Comparison of ENCODE assay signal across 17 cellular contexts in the genomic region with DNA sequence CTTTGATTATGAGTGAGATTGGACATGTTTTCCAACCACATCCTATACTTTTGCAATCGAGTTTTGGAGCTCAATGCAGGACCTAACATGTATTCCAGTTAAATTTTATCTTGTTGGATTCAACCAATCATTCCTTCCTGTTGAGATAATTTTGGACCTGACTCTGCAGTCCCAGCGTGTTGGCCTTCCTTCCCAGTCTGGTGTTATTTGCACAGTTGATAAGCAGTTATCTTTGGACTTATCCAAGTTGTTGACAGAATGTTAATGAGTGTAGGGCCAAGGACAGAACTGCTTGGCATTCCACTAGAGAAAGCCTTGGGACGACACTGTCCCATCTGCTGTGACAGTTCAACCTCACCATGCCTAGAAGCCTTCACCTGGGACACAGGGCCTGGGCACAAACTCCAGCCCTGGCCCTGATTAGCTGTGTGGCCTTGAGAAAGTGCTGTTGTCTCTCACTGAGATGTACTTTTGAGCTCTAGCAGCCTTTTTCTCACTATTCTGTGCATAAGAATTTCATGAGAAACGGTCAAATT.
DNase-seq lines count a peak whose midpoint lies in the region; ATAC-seq and TF ChIP-seq lines count a peak whose summit lies in the region.
"Had no signal": no experiment of that assay in that cellular context is flagged by ENCODE, and none has a peak within 500 bp of the region (broad histone marks: within the 10 kb centered on the region; RNA-seq: fewer than 3 reads in every experiment).

No MANE protein-coding gene starts in this region.

- H3K27me3 Mint-ChIP-seq in activated naive CD4-positive, alpha-beta T cell treated with anti-CD3 and anti-CD28 coated beads, Interleukin-2, amount 50 U/mL, for 24 hours, result no peaks in the 10 kb centered on the region
- peaks cover 7% of the 10 kb centered on the region for H3K27me3 Mint-ChIP-seq in nephron (ENCODE audit: low read depth)
- H3K27me3 Mint-ChIP-seq in stimulated activated naive CD8-positive, alpha-beta T cell treated with anti-CD3 and anti-CD28 coated beads, Interleukin-15, amount 100 ng/mL, for 72 hours, result peaks cover 7% of the 10 kb centered on the region

- no peak overlapping the region for H3K4me3 Mint-ChIP-seq in activated naive CD4-positive, alpha-beta T cell treated with anti-CD3 and anti-CD28 coated beads, Interleukin-2, amount 50 U/mL, for 24 hours
- H3K4me3 Mint-ChIP-seq in nephron, result no peak overlapping the region
- H3K4me3 Mint-ChIP-seq in stimulated activated naive CD8-positive, alpha-beta T cell treated with anti-CD3 and anti-CD28 coated beads, Interleukin-15, amount 100 ng/mL, for 72 hours, result no peak overlapping the region
- H3K4me3 Mint-ChIP-seq: T-helper 2 cell treated with Interferon-gamma antibody and Interleukin-4, amounts not matched to agents 5 μg/mL and 100 μg/mL, for 36 hours had no signal

- ATAC-seq in HG03432 (IDR thresholded peaks at IDR 0.05; ENCODE audit: unreplicated experiment), result no peak
- ATAC-seq in stimulated activated naive CD8-positive, alpha-beta T cell treated with anti-CD3 and anti-CD28 coated beads, Interleukin-15, amount 100 ng/mL, for 72 hours, result no peak

- no peak for TF ChIP-seq CTCF in left ventricle myocardium inferior (IDR thresholded peaks at IDR 0.05; ENCODE audit: borderline replicate concordance)
- TF ChIP-seq CTCF in nephron (IDR thresholded peaks at IDR 0.05; ENCODE audit: unreplicated experiment in 3 of 3), result no peak
- TF ChIP-seq CTCF in vagina (IDR thresholded peaks at IDR 0.05), result no peak

- no peaks in the 10 kb centered on the region for H3K36me3 ChIP-seq in left ventricle myocardium inferior
- H3K36me3 ChIP-seq in vagina, result no peaks in the 10 kb centered on the region
- H3K36me3 ChIP-seq: BLaER1 had no signal

- no peaks in the 10 kb centered on the region for H3K9me3 ChIP-seq in left ventricle myocardium inferior (replicated peaks)
- no peaks in the 10 kb centered on the region for H3K9me3 ChIP-seq in vagina
- H3K9me3 ChIP-seq: BLaER1, testis had no signal

- no peak for TF ChIP-seq POLR2A in vagina (IDR thresholded peaks at IDR 0.05)

- H3K4me1 ChIP-seq in left ventricle myocardium inferior (peaks cover 53% of the 10 kb centered on the region), vagina (peaks cover 54% of the 10 kb centered on the region)

- H3K27ac Mint-ChIP-seq in activated naive CD4-positive, alpha-beta T cell treated with anti-CD3 and anti-CD28 coated beads, Interleukin-2, amount 50 U/mL, for 24 hours, result peak overlapping the region; percentile 51
- H3K27ac Mint-ChIP-seq in nephron, result peak overlapping the region in 2 of 3 experiments; percentile 85 to 92
- no peak overlapping the region for H3K27ac Mint-ChIP-seq in stimulated activated naive CD8-positive, alpha-beta T cell treated with anti-CD3 and anti-CD28 coated beads, Interleukin-15, amount 100 ng/mL, for 72 hours
- H3K27ac Mint-ChIP-seq: T-helper 2 cell treated with Interferon-gamma antibody and Interleukin-4, amounts not matched to agents 5 μg/mL and 100 μg/mL, for 36 hours had no signal

- intact Hi-C loops in left ventricle myocardium inferior (cut with micrococcal nuclease), result no loop called here
- intact Hi-C loops in vagina (cut with DNase I), result no loop called here

- no peaks in the 10 kb centered on the region for H3K9me3 Mint-ChIP-seq in activated naive CD4-positive, alpha-beta T cell treated with anti-CD3 and anti-CD28 coated beads, Interleukin-2, amount 50 U/mL, for 24 hours
- no peaks in the 10 kb centered on the region for H3K9me3 Mint-ChIP-seq in nephron
- H3K9me3 Mint-ChIP-seq in stimulated activated naive CD8-positive, alpha-beta T cell treated with anti-CD3 and anti-CD28 coated beads, Interleukin-15, amount 100 ng/mL, for 72 hours, result no peaks in the 10 kb centered on the region
- H3K9me3 Mint-ChIP-seq: T-helper 2 cell treated with Interferon-gamma antibody and Interleukin-4, amounts not matched to agents 5 μg/mL and 100 μg/mL, for 36 hours had no signal

- H3K4me3 ChIP-seq in left ventricle myocardium inferior (no peak overlapping the region), vagina (no peak overlapping the region)
- H3K4me3 ChIP-seq: BLaER1, testis had no signal

- H3K27ac ChIP-seq in left ventricle myocardium inferior (replicated peaks), result peak overlapping the region; percentile 91
- peak overlapping the region; percentile 60 for H3K27ac ChIP-seq in vagina
- H3K27ac ChIP-seq: BLaER1 had no signal

- H3K36me3 Mint-ChIP-seq in activated naive CD4-positive, alpha-beta T cell treated with anti-CD3 and anti-CD28 coated beads, Interleukin-2, amount 50 U/mL, for 24 hours, result no peaks in the 10 kb centered on the region
- H3K36me3 Mint-ChIP-seq in nephron (ENCODE audit: low read depth), result no peaks in the 10 kb centered on the region

- peaks cover 3% of the 10 kb centered on the region for H3K4me1 Mint-ChIP-seq in activated naive CD4-positive, alpha-beta T cell treated with anti-CD3 and anti-CD28 coated beads, Interleukin-2, amount 50 U/mL, for 24 hours
- peaks cover 44% of the 10 kb centered on the region for H3K4me1 Mint-ChIP-seq in nephron
- peaks cover 2% of the 10 kb centered on the region for H3K4me1 Mint-ChIP-seq in stimulated activated naive CD8-positive, alpha-beta T cell treated with anti-CD3 and anti-CD28 coated beads, Interleukin-15, amount 100 ng/mL, for 72 hours

- DNase-seq in activated naive CD4-positive, alpha-beta T cell (lab: John Stamatoyannopoulos, UW), result no peak
- DNase-seq in left ventricle myocardium inferior, result no peak
- DNase-seq in vagina (ENCODE audit: extremely low spot score in 2 of 2), result no peak
- DNase-seq in stimulated activated naive CD8-positive, alpha-beta T cell treated with anti-CD3 and anti-CD28 coated beads, Interleukin-15, amount 100 ng/mL, for 72 hours, result no peak
- DNase-seq in NCI-H82 (lab: John Stamatoyannopoulos, UW), result no peak
- DNase-seq: 8988T; activated CD4-positive, alpha-beta T cell treated with anti-CD3 and anti-CD28 coated beads for 1 hour; activated gamma-delta T cell treated with Interleukin-2 at 50 U/mL for 16 hours; NCI-H226; SHP77 treated with DMSO at 0.1 percent for 48 hours; stimulated activated CD4-positive, alpha-beta T cell treated with anti-CD3 and anti-CD28 coated beads, Interleukin-2, amount 100 ng/mL, for 24 hours; testis had no signal

- H3K27me3 ChIP-seq in left ventricle myocardium inferior (ENCODE audit: low read depth) (no peaks in the 10 kb centered on the region), vagina (no peaks in the 10 kb centered on the region)
- H3K27me3 ChIP-seq: BLaER1, testis had no signal

Comparison
In these comparisons a context has a peak if more than half of its experiments do, and no peak if none do; other contexts are left out.
1. H3K27ac Mint-ChIP-seq: peak in activated naive CD4-positive, alpha-beta T cell treated with anti-CD3 and anti-CD28 coated beads, Interleukin-2, amount 50 U/mL, for 24 hours (single experiment) and nephron (2 of 3); none in stimulated activated naive CD8-positive, alpha-beta T cell treated with anti-CD3 and anti-CD28 coated beads, Interleukin-15, amount 100 ng/mL, for 72 hours (0 of 2).